Comparison of ENCODE assay signal across 10 cellular contexts in the genomic region with DNA sequence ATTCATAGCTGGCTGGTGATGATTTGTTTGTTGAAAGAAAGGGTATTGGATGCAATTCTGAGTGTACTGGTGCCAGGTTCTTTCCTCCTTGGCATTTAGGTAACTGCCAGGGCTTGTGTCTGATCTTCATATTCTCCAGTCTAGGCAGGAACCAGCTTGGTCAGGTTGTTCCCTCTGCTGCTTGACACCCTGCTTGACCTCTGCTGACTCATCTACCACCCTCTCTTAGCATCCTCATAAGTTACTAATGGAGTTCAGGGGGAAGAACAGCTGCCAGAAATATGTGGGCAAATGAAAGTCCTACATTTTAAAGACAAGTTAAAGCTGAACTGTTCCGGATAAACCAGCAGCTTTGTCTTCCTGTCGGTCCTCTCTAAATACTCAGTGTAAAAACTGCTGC.
A peak's percentile ranks its signal among the peaks of the same experiment; 100 is the strongest.
DNase-seq lines count a peak whose midpoint lies in the region; ATAC-seq and TF ChIP-seq lines count a peak whose summit lies in the region.
"Had no signal": no experiment of that assay in that cellular context is flagged by ENCODE, and none has a peak within 500 bp of the region (broad histone marks: within the 10 kb centered on the region; RNA-seq: fewer than 3 reads in every experiment).

No MANE protein-coding gene starts in this region.

- TF ChIP-seq CTCF in hepatocyte (IDR thresholded peaks at IDR 0.05; ENCODE audit: poor library complexity), result no peak
- no peak for TF ChIP-seq CTCF in Caco-2 (IDR thresholded peaks at IDR 0.05; ENCODE audit: insufficient read depth in 1 of 2, low read depth in 1 of 2, low read length in 1 of 2, severe bottlenecking in 1 of 2, unreplicated experiment in 1 of 2)

- no peak overlapping the region for H3K27ac ChIP-seq in hepatocyte

- H3K27me3 ChIP-seq in hepatocyte, result no peaks in the 10 kb centered on the region
- no peaks in the 10 kb centered on the region; the same call in 1 of the 2 replicates for H3K27me3 ChIP-seq in Caco-2 (replicated peaks; ENCODE audit: control insufficient read depth, insufficient read depth, low read length)

- intact Hi-C loops in posterior cingulate gyrus (cut with DNase I) (no loop called here), Caco-2 (cut with micrococcal nuclease; ENCODE audit: unreplicated experiment) (no loop called here)

- no peaks in the 10 kb centered on the region for H3K4me1 Mint-ChIP-seq in Caco-2 (ENCODE audit: low read depth, unreplicated experiment)
- H3K4me1 Mint-ChIP-seq: activated naive CD8-positive, alpha-beta T cell treated with anti-CD3 and anti-CD28 coated beads, Interleukin-2, amount 50 U/mL, for 24 hours had no signal

- 56% methylated on average over 2 of the region's 2 CpGs for WGBS in hepatocyte (ENCODE audit: low lambda C conversion rate, missing lambda C conversion rate)

- no peaks in the 10 kb centered on the region for H3K79me2 ChIP-seq in hepatocyte

- DNase-seq in DMS53 (lab: John Stamatoyannopoulos, UW) (peak; percentile 72), RKO (ENCODE audit: low spot score) (peak; percentile 34), hepatocyte (ENCODE audit: low spot score) (peak; percentile 19), posterior cingulate gyrus (no peak), NCI-H187 (lab: John Stamatoyannopoulos, UW) (no peak), Caco-2 (no peak), NCI-H1436 treated with DMSO at 0.1 percent for 48 hours (lab: John Stamatoyannopoulos, UW) (no peak)
- DNase-seq: activated naive CD8-positive, alpha-beta T cell treated with anti-CD3 and anti-CD28 coated beads, Interleukin-2, amount 50 U/mL, for 24 hours; DND-41 had no signal

- POLR2A ChIA-PET in Caco-2 (lab: Charles Lee), result no interaction called here

- H2AFZ ChIP-seq in hepatocyte, result no peak overlapping the region

- H3K27ac Mint-ChIP-seq in Caco-2 (ENCODE audit: unreplicated experiment), result no peak overlapping the region
- H3K27ac Mint-ChIP-seq: activated naive CD8-positive, alpha-beta T cell treated with anti-CD3 and anti-CD28 coated beads, Interleukin-2, amount 50 U/mL, for 24 hours had no signal

- H3K36me3 ChIP-seq in hepatocyte (replicated peaks; ENCODE audit: insufficient read depth, low read depth), result no peaks in the 10 kb centered on the region
- no peaks in the 10 kb centered on the region for H3K36me3 ChIP-seq in Caco-2 (ENCODE audit: control insufficient read depth, insufficient read depth, low read length)

- H3K4me2 ChIP-seq in hepatocyte, result no peak overlapping the region

- no peaks in the 10 kb centered on the region for H3K4me1 ChIP-seq in hepatocyte (ENCODE audit: insufficient read depth)
- H3K4me1 ChIP-seq in Caco-2, result no peaks in the 10 kb centered on the region

- no peaks in the 10 kb centered on the region for H3K36me3 Mint-ChIP-seq in Caco-2 (ENCODE audit: insufficient read depth, unreplicated experiment)

- no TSS peak for BruUV-seq in Caco-2 (replicated peaks; lab: Mats Ljungman, UMichigan)

- no peaks in the 10 kb centered on the region for H4K20me1 ChIP-seq in hepatocyte (ENCODE audit: insufficient read depth, poor library complexity, severe bottlenecking)

- H3K9me2 ChIP-seq in hepatocyte (replicated peaks; ENCODE audit: insufficient read depth), result no peaks in the 10 kb centered on the region

- CTCF ChIA-PET in Caco-2 (lab: Charles Lee), result no interaction called here

- H3K4me3 ChIP-seq in hepatocyte (no peak overlapping the region), Caco-2 (ENCODE audit: low read depth, low read length) (no peak overlapping the region)

- H3K27me3 Mint-ChIP-seq in Caco-2 (ENCODE audit: insufficient read depth, unreplicated experiment), result peaks cover 2% of the 10 kb centered on the region

- peak; percentile 57 for ATAC-seq in HG02798 (IDR thresholded peaks at IDR 0.05; ENCODE audit: poor library complexity, unreplicated experiment)
- ATAC-seq: activated naive CD8-positive, alpha-beta T cell treated with anti-CD3 and anti-CD28 coated beads, Interleukin-2, amount 50 U/mL, for 24 hours had no signal

- H3K4me3 Mint-ChIP-seq in Caco-2 (ENCODE audit: unreplicated experiment), result no peak overlapping the region
- H3K4me3 Mint-ChIP-seq: activated naive CD8-positive, alpha-beta T cell treated with anti-CD3 and anti-CD28 coated beads, Interleukin-2, amount 50 U/mL, for 24 hours had no signal

- H3K9me3 ChIP-seq in hepatocyte (ENCODE audit: low read depth), result no peaks in the 10 kb centered on the region
- H3K9me3 ChIP-seq in Caco-2, result no peaks in the 10 kb centered on the region

- H3K9me3 Mint-ChIP-seq in Caco-2 (ENCODE audit: unreplicated experiment), result no peaks in the 10 kb centered on the region
- H3K9me3 Mint-ChIP-seq: activated naive CD8-positive, alpha-beta T cell treated with anti-CD3 and anti-CD28 coated beads, Interleukin-2, amount 50 U/mL, for 24 hours had no signal

Comparison
In these comparisons a context has a peak if more than half of its experiments do, and no peak if none do; other contexts are left out.
1. DNase-seq: peak in DMS53 (single experiment), RKO (single experiment) and hepatocyte (single experiment); none in posterior cingulate gyrus (0 of 10), NCI-H187 (0 of 2), Caco-2 (0 of 2) and NCI-H1436 treated with DMSO at 0.1 percent for 48 hours (single experiment).